Comparison of ENCODE assay signal across 18 cellular contexts in the genomic region with DNA sequence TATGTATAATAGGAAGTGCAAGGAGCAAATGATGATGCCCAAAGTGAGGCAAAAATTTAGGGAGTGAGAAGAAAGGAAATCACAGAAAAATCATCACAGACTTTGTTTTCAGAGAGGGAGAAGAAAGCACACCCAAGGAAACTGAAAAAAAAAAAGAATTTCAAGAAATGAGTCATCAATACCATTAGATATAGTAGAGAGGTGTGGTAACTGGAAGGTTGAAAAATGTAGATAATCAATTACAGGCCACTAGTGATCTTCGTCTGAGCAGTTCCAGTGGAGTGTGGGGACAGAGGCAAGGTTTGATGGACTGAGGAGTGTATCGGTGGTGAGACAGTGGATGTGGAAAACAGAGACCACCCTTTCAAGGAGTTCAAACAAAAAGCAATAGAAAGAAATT. TPM values are rescaled to one million over a fixed set of nuclear protein-coding genes. Genes with fewer than 3 reads are reported as not detected.
A peak's percentile ranks its signal among the peaks of the same experiment; 100 is the strongest.
DNase-seq lines count a peak whose midpoint lies in the region; ATAC-seq, FAIRE-seq and TF ChIP-seq lines count a peak whose summit lies in the region.
"Had no signal": no experiment of that assay in that cellular context is flagged by ENCODE, and none has a peak within 500 bp of the region (broad histone marks: within the 10 kb centered on the region; RNA-seq: fewer than 3 reads in every experiment).

No MANE protein-coding gene starts in this region.

- TF ChIP-seq CTCF in GM12878 (IDR thresholded peaks at IDR 0.05 in 2 of 3, conservative IDR thresholded peaks at IDR 0.05 in 1 of 3; ENCODE audit: control insufficient read depth in 2 of 3, extremely low read depth in 1 of 3, insufficient read depth in 1 of 3, low read depth in 3 of 3, low read length in 3 of 3) (no peak), esophagus squamous epithelium (IDR thresholded peaks at IDR 0.05) (no peak)

- no peaks in the 10 kb centered on the region for H3K27me3 ChIP-seq in GM12878 (replicated peaks in 1 of 2; ENCODE audit: control insufficient read depth in 2 of 2, insufficient read depth in 2 of 2, low read length in 1 of 2)
- peaks cover 0 to 22% (median 0%) of the 10 kb centered on the region in 4 donors for H3K27me3 ChIP-seq in esophagus squamous epithelium

- H3K36me3 ChIP-seq in GM12878 (ENCODE audit: control insufficient read depth in 2 of 2, insufficient read depth in 2 of 2, low read length in 1 of 2) (no peaks in the 10 kb centered on the region), esophagus squamous epithelium (no peaks in the 10 kb centered on the region)
- H3K36me3 ChIP-seq: heart left ventricle had no signal

- H4K20me1 ChIP-seq in GM12878 (ENCODE audit: control insufficient read depth, insufficient read depth): no peaks in the 10 kb centered on the region

- no peaks in the 10 kb centered on the region for H3K4me1 Mint-ChIP-seq in activated CD8-positive, alpha-beta memory T cell treated with anti-CD3 and anti-CD28 coated beads, Interleukin-2, amount 10 ng/mL, durations not matched to agents 7 days and 5 days

- CTCF ChIA-PET in activated CD8-positive, alpha-beta memory T cell treated with anti-CD3 and anti-CD28 coated beads, Interleukin-2, amount 10 ng/mL, durations not matched to agents 7 days and 5 days (lab: Charles Lee): interaction anchor here (2.4 kb wide), 1 partner anchor 173 kb away, joined by 11 read pairs; no protein-coding TSS in a partner anchor
- CTCF ChIA-PET in GM12878 (lab: Yijun Ruan, JAX): interaction anchor here (1.1 to 11.1 kb wide), 10 partner anchors 8 to 206 kb away, joined by 3 to 505 read pairs (median 4); no protein-coding TSS in a partner anchor

- H3K27ac ChIP-seq in GM12878 (ENCODE audit: control insufficient read depth, insufficient read depth) (no peak overlapping the region), esophagus squamous epithelium (no peak overlapping the region)
- H3K27ac ChIP-seq: 22Rv1, heart left ventricle had no signal

- H3K4me3 Mint-ChIP-seq in activated CD8-positive, alpha-beta memory T cell treated with anti-CD3 and anti-CD28 coated beads, Interleukin-2, amount 10 ng/mL, durations not matched to agents 7 days and 5 days: no peak overlapping the region
- H3K4me3 Mint-ChIP-seq: CD4-positive, alpha-beta T cell had no signal

- DNase-seq in activated CD8-positive, alpha-beta memory T cell treated with anti-CD3 and anti-CD28 coated beads, Interleukin-2, amount 10 ng/mL, durations not matched to agents 7 days and 5 days: no peak
- DNase-seq in activated CD8-positive, alpha-beta memory T cell treated with anti-CD3 and anti-CD28 coated beads, Interleukin-2, amount 50 U/mL, for 4 hours: no peak
- DNase-seq in GM12878 (ENCODE audit: low read depth, low spot score): no peak
- no peak for DNase-seq in DMS 273 (lab: John Stamatoyannopoulos, UW; ENCODE audit: unreplicated experiment)
- DNase-seq in activated naive CD4-positive, alpha-beta T cell treated with anti-CD3 and anti-CD28 coated beads, Interleukin-2, amount 50 U/mL, for 72 hours (ENCODE audit: low spot score in 2 of 2): no peak
- DNase-seq in esophagus squamous epithelium (lab: John Stamatoyannopoulos, UW): no peak
- DNase-seq: activated CD8-positive, alpha-beta memory T cell treated with anti-CD3 and anti-CD28 coated beads for 24 hours; activated naive CD4-positive, alpha-beta T cell treated with Interleukin-2 at 50 U/mL for 16 hours; CD4-positive, alpha-beta T cell; heart left ventricle; Kasumi-1; NCI-H2081; stimulated activated CD8-positive, alpha-beta memory T cell treated with anti-CD3 and anti-CD28 coated beads, Interleukin-4, amount 100 ng/mL, for 48 hours; trophoblast cell had no signal

- no peak overlapping the region for H3K4me3 ChIP-seq in GM12878
- H3K4me3 ChIP-seq in esophagus squamous epithelium: no peak overlapping the region
- H3K4me3 ChIP-seq: heart left ventricle had no signal

- H3K4me1 ChIP-seq in GM12878 (ENCODE audit: control insufficient read depth, insufficient read depth, low read length): no peaks in the 10 kb centered on the region
- no peaks in the 10 kb centered on the region for H3K4me1 ChIP-seq in esophagus squamous epithelium
- H3K4me1 ChIP-seq: heart left ventricle had no signal

- TF ChIP-seq RAD21 in GM12878 (IDR thresholded peaks at IDR 0.05; ENCODE audit: insufficient read depth, low read depth, low read length): no peak

- RAD21 ChIA-PET in GM12878 (lab: Charles Lee; ENCODE audit: unreplicated experiment): interaction anchor here (0.5 to 13.6 kb wide), 4 partner anchors 11 to 172 kb away, joined by 3 to 288 read pairs (median 8); no protein-coding TSS in a partner anchor

- intact Hi-C loops in GM12878 (cut with micrococcal nuclease; ENCODE audit: unreplicated experiment) (no loop called here), esophagus squamous epithelium (cut with DNase I) (no loop called here)

- peak; percentile 51 for ATAC-seq in activated CD8-positive, alpha-beta memory T cell treated with anti-CD3 and anti-CD28 coated beads, Interleukin-2, amount 10 ng/mL, durations not matched to agents 7 days and 5 days
- ATAC-seq in GM21737 (IDR thresholded peaks at IDR 0.05; ENCODE audit: unreplicated experiment): peak; percentile 77
- ATAC-seq in HG03108 (IDR thresholded peaks at IDR 0.05; ENCODE audit: unreplicated experiment): peak; percentile 70
- peak; percentile 86 for ATAC-seq in GM12878
- ATAC-seq in activated naive CD4-positive, alpha-beta T cell treated with anti-CD3 and anti-CD28 coated beads, Interleukin-2, amount 50 U/mL, for 72 hours: no peak
- ATAC-seq: heart left ventricle had no signal

- no peak overlapping the region for H3K27ac Mint-ChIP-seq in activated CD8-positive, alpha-beta memory T cell treated with anti-CD3 and anti-CD28 coated beads, Interleukin-2, amount 10 ng/mL, durations not matched to agents 7 days and 5 days
- H3K27ac Mint-ChIP-seq in activated naive CD4-positive, alpha-beta T cell treated with anti-CD3 and anti-CD28 coated beads, Interleukin-2, amount 50 U/mL, for 72 hours: no peak overlapping the region
- H3K27ac Mint-ChIP-seq: CD4-positive, alpha-beta T cell had no signal

- no peaks in the 10 kb centered on the region for H3K79me2 ChIP-seq in GM12878 (ENCODE audit: control insufficient read depth, insufficient read depth, low read length)

- H3K9me3 ChIP-seq in GM12878 (replicated peaks; ENCODE audit: control insufficient read depth, insufficient read depth, low read length) (no peaks in the 10 kb centered on the region), esophagus squamous epithelium (no peaks in the 10 kb centered on the region)
- H3K9me3 ChIP-seq: heart left ventricle had no signal

- H3K9ac ChIP-seq in GM12878 (ENCODE audit: control insufficient read depth, insufficient read depth, low read length): no peak overlapping the region

- POLR2A ChIA-PET in GM12878 (lab: Charles Lee): no interaction called here

- no peak overlapping the region for H3K4me2 ChIP-seq in GM12878 (ENCODE audit: control insufficient read depth, insufficient read depth)

- H3K9me3 Mint-ChIP-seq in activated CD8-positive, alpha-beta memory T cell treated with anti-CD3 and anti-CD28 coated beads, Interleukin-2, amount 10 ng/mL, durations not matched to agents 7 days and 5 days (ENCODE audit: low read depth): no peaks in the 10 kb centered on the region
- no peaks in the 10 kb centered on the region for H3K9me3 Mint-ChIP-seq in activated naive CD4-positive, alpha-beta T cell treated with anti-CD3 and anti-CD28 coated beads, Interleukin-2, amount 50 U/mL, for 72 hours
- H3K9me3 Mint-ChIP-seq: CD4-positive, alpha-beta T cell had no signal

- TF ChIP-seq POLR2A in GM12878 (IDR thresholded peaks at IDR 0.05; ENCODE audit: low read depth, low read length) (no peak), esophagus squamous epithelium (IDR thresholded peaks at IDR 0.05) (no peak)

- H3K27me3 Mint-ChIP-seq in activated CD8-positive, alpha-beta memory T cell treated with anti-CD3 and anti-CD28 coated beads, Interleukin-2, amount 10 ng/mL, durations not matched to agents 7 days and 5 days: peaks cover 41% of the 10 kb centered on the region

- no peak for FAIRE-seq in GM12878 (lab: Jason Lieb, UNC)
- FAIRE-seq: endothelial cell of umbilical vein had no signal

- no peaks in the 10 kb centered on the region for H3K36me3 Mint-ChIP-seq in activated CD8-positive, alpha-beta memory T cell treated with anti-CD3 and anti-CD28 coated beads, Interleukin-2, amount 10 ng/mL, durations not matched to agents 7 days and 5 days
- H3K36me3 Mint-ChIP-seq in activated naive CD4-positive, alpha-beta T cell treated with anti-CD3 and anti-CD28 coated beads, Interleukin-2, amount 50 U/mL, for 72 hours: no peaks in the 10 kb centered on the region

- no peak for TF ChIP-seq EP300 in GM12878 (IDR thresholded peaks at IDR 0.05; ENCODE audit: borderline replicate concordance in 1 of 2, control insufficient read depth in 1 of 2, low read depth in 2 of 2, low read length in 2 of 2)

- SMC1A ChIA-PET in GM12878 (lab: Charles Lee; ENCODE audit: uncharacterized antibody, unreplicated experiment): interaction anchor here (0.6 to 3.8 kb wide), 12 partner anchors 8 to 174 kb away, joined by 3 to 33 read pairs (median 6); no protein-coding TSS in a partner anchor

- 47% methylated on average over 2 of the region's 2 CpGs for WGBS in GM12878 (ENCODE audit: insufficient coverage, insufficient replicate concordance, low lambda C conversion rate, missing lambda C conversion rate)
- WGBS in esophagus squamous epithelium, 2 donors: 63 to 77% methylated on average over 2 of the region's 2 CpGs

- H2AFZ ChIP-seq in GM12878 (ENCODE audit: control insufficient read depth, low read depth, low read length): no peak overlapping the region

- no TSS peak for BruUV-seq in GM12878 (replicated peaks; lab: Mats Ljungman, UMichigan)

- in situ Hi-C loops in GM12878 (cut with MboI): loop anchor here (10.0 kb wide), 1 partner anchor 357 kb away; no protein-coding TSS in a partner anchor

RNA-seq across cellular contexts. Expression of a gene that starts 31.7 kb away (rescaled TPM):
- total RNA-seq in activated CD8-positive, alpha-beta memory T cell treated with anti-CD3 and anti-CD28 coated beads, Interleukin-2, amount 10 ng/mL, durations not matched to agents 7 days and 5 days: not detected
- total RNA-seq in GM12878 (2013; cell fraction: nucleolus; rRNA removed): 0.27 and 1.1 TPM in 2 replicates
- total RNA-seq in GM12878 (2014; rRNA removed) (not detected in 2 replicates), GM12878 (2014; rRNA removed; fragmentation: Illumina TruSeq; extraction: Trizol) (not detected in 2 replicates), GM12878 (2021) (0.08 TPM in 1 of 2 replicates, not detected in the other), esophagus squamous epithelium (under 1 TPM in 1 of 4 donors, not detected in 3; 0.19 TPM)
- not detected for polyA plus RNA-seq in GM12878 (2011; ENCODE audit: low read depth)
- polyA plus RNA-seq in GM12878 (2011; rRNA removed) (1.1 and 1.3 TPM in 2 replicates), GM12878 (2014; fragmentation: Illumina TruSeq; extraction: Trizol) (not detected in 2 replicates), GM12878 (2014; fragmentation: Nextera tagmentation; extraction: Ambion mirVana) (not detected), GM12878 (2014; rRNA removed) (0.12 TPM in 1 of 2 replicates, not detected in the other), GM12878 (2016; fragmentation: Nextera tagmentation; extraction: Ambion mirVana) (not detected)
- 0.64 and 0.82 TPM in 2 replicates for polyA plus RNA-seq in GM12878 (2011; cell fraction: cytosol; rRNA removed)
- polyA plus RNA-seq in GM12878 (2011; cell fraction: nucleus; rRNA removed): 0.56 and 1.1 TPM in 2 replicates
- not detected in 2 replicates for polyA plus RNA-seq in GM12878 (2012)
- 1.2 and 1.9 TPM in 2 replicates for polyA minus RNA-seq in GM12878 (2011; rRNA and poly(A)+ RNA removed)
- not detected in 2 replicates for polyA minus RNA-seq in GM12878 (2011; cell fraction: cytosol; rRNA and poly(A)+ RNA removed)
- 0.73 and 1.4 TPM in 2 replicates for polyA minus RNA-seq in GM12878 (2011; cell fraction: nucleus; rRNA and poly(A)+ RNA removed)
- not detected for total RNA-seq in activated naive CD4-positive, alpha-beta T cell treated with anti-CD3 and anti-CD28 coated beads, Interleukin-2, amount 50 U/mL, for 72 hours
- total RNA-seq: CD4-positive, alpha-beta T cell; endothelial cell of umbilical vein had no signal
- polyA plus RNA-seq: endothelial cell of umbilical vein had no signal

Comparison
In these comparisons a context has a peak if more than half of its experiments do, and no peak if none do; other contexts are left out.
1. ATAC-seq: peak in activated CD8-positive, alpha-beta memory T cell treated with anti-CD3 and anti-CD28 coated beads, Interleukin-2, amount 10 ng/mL, durations not matched to agents 7 days and 5 days (single experiment), GM21737 (single experiment), HG03108 (single experiment) and GM12878 (single experiment); none in activated naive CD4-positive, alpha-beta T cell treated with anti-CD3 and anti-CD28 coated beads, Interleukin-2, amount 50 U/mL, for 72 hours (0 of 2).